In the genomic region with DNA sequence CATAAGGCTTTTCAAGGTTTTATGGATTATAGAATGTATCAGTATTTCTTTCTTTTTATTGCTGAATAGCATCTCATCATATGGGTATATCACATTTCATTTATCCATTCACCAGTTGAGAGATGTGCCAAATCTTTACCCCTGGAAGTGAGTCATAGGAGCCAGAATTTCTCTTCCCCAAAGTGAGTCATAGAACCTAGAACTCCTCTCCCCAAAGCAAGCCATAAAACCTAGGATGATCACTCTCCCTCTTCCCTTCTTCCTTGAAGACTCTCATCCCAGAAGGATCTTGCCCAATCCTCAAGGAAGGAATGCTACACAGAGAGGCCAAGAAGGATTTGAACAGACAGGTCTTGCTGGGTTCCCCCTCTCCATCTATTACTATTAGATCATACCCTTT, we compare ENCODE assay signal across 21 cellular contexts.
DNase-seq lines count a peak whose midpoint lies in the region; FAIRE-seq and TF ChIP-seq lines count a peak whose summit lies in the region.
"Had no signal": no experiment of that assay in that cellular context is flagged by ENCODE, and none has a peak within 500 bp of the region (broad histone marks: within the 10 kb centered on the region; RNA-seq: fewer than 3 reads in every experiment).

No MANE protein-coding gene starts in this region.

- H3K27me3 ChIP-seq in A673 (replicated peaks; ENCODE audit: insufficient read depth, low read depth, low read length, poor library complexity) = peaks cover 31% of the 10 kb centered on the region
- H3K27me3 ChIP-seq: adrenal gland, colonic mucosa, pancreas, upper lobe of right lung had no signal

- no peaks in the 10 kb centered on the region for H3K4me1 Mint-ChIP-seq in glutamatergic neuron (ENCODE audit: low read depth, unreplicated experiment)
- H3K4me1 Mint-ChIP-seq: stimulated activated memory B cell treated with anti-CD40 and anti-IgM and Interleukin-4, amounts not matched to agents 10 μg/mL and 1 μg/mL and 100 μg/mL, for 72 hours had no signal

- DNase-seq in A673 (ENCODE audit: low spot score) (peak; percentile 5), T1000 (lab: John Stamatoyannopoulos, UW) (peak; percentile 14), fibroblast of pulmonary artery (ENCODE audit: low read depth) (peak; percentile 55), activated T-cell treated with anti-CD3 and anti-CD28 coated beads for 4 hours (no peak), GM12891 (ENCODE audit: insufficient read length, low spot score) (no peak), glutamatergic neuron (no peak), OCI-M1 (lab: John Stamatoyannopoulos, UW) (no peak)
- DNase-seq: ACHN; activated CD8-positive, alpha-beta T cell treated with anti-CD3 and anti-CD28 coated beads for 36 hours; adrenal gland; colonic mucosa; NCI-H187 treated with DMSO at 0.1 percent for 48 hours; NCI-H510A treated with DMSO at 0.1 percent for 48 hours; pancreas; SK-N-SH; upper lobe of right lung had no signal

- intact Hi-C loops in A673 (cut with micrococcal nuclease; ENCODE audit: unreplicated experiment) = no loop called here

- no peak for TF ChIP-seq POLR2A in GM12891 (IDR thresholded peaks at IDR 0.05; ENCODE audit: low read depth, low read length)

- H3K9me3 Mint-ChIP-seq in glutamatergic neuron (ENCODE audit: unreplicated experiment) = no peaks in the 10 kb centered on the region
- H3K9me3 Mint-ChIP-seq: activated CD8-positive, alpha-beta T cell treated with anti-CD3 and anti-CD28 coated beads for 36 hours; activated T-helper 1 cell treated with anti-CD3 and anti-CD28 coated beads, Interleukin-12 subunit alpha, Interleukin-12 subunit beta, Interleukin-2, Interleukin-4 antibody, amounts not matched to agents 30 ng/mL and 10 ng/mL and 1 ng/mL, durations not matched to agents 14 hours and 24 hours and 36 hours; stimulated activated memory B cell treated with anti-CD40 and anti-IgM and Interleukin-4, amounts not matched to agents 10 μg/mL and 1 μg/mL and 100 μg/mL, for 72 hours had no signal

- BruUV-seq in A673 (replicated peaks; lab: Mats Ljungman, UMichigan) = no TSS peak

- no peaks in the 10 kb centered on the region for H3K36me3 Mint-ChIP-seq in glutamatergic neuron (ENCODE audit: unreplicated experiment)
- H3K36me3 Mint-ChIP-seq: stimulated activated memory B cell treated with anti-CD40 and anti-IgM and Interleukin-4, amounts not matched to agents 10 μg/mL and 1 μg/mL and 100 μg/mL, for 72 hours had no signal

- H3K4me3 Mint-ChIP-seq in glutamatergic neuron (ENCODE audit: unreplicated experiment) = no peak overlapping the region
- H3K4me3 Mint-ChIP-seq: activated CD8-positive, alpha-beta T cell treated with anti-CD3 and anti-CD28 coated beads for 36 hours; activated T-helper 1 cell treated with anti-CD3 and anti-CD28 coated beads, Interleukin-12 subunit alpha, Interleukin-12 subunit beta, Interleukin-2, Interleukin-4 antibody, amounts not matched to agents 30 ng/mL and 10 ng/mL and 1 ng/mL, durations not matched to agents 14 hours and 24 hours and 36 hours; stimulated activated memory B cell treated with anti-CD40 and anti-IgM and Interleukin-4, amounts not matched to agents 10 μg/mL and 1 μg/mL and 100 μg/mL, for 72 hours had no signal

- CTCF ChIA-PET in A673 (lab: Charles Lee) = no interaction called here
- CTCF ChIA-PET in HEK293 (lab: Yijun Ruan, JAX) = interaction anchor here (0.7 kb wide), 1 partner anchor 130 kb away, joined by 5 read pairs; no protein-coding TSS in a partner anchor

- no peak overlapping the region for H3K27ac ChIP-seq in A673 (ENCODE audit: low read depth, low read length, poor library complexity, severe bottlenecking)
- no peak overlapping the region for H3K27ac ChIP-seq in HEK293 (ENCODE audit: extremely low read depth, low read depth, low read length)
- H3K27ac ChIP-seq: adrenal gland, colonic mucosa, KMS-11, pancreas, upper lobe of right lung had no signal

- POLR2A ChIA-PET in A673 (lab: Charles Lee; ENCODE audit: low non-redundant PET) = no interaction called here
- POLR2A ChIA-PET in HEK293 (lab: Yijun Ruan, JAX) = no interaction called here

- no peak overlapping the region for H3K27ac Mint-ChIP-seq in glutamatergic neuron (ENCODE audit: unreplicated experiment)
- H3K27ac Mint-ChIP-seq: activated CD8-positive, alpha-beta T cell treated with anti-CD3 and anti-CD28 coated beads for 36 hours; activated T-helper 1 cell treated with anti-CD3 and anti-CD28 coated beads, Interleukin-12 subunit alpha, Interleukin-12 subunit beta, Interleukin-2, Interleukin-4 antibody, amounts not matched to agents 30 ng/mL and 10 ng/mL and 1 ng/mL, durations not matched to agents 14 hours and 24 hours and 36 hours; stimulated activated memory B cell treated with anti-CD40 and anti-IgM and Interleukin-4, amounts not matched to agents 10 μg/mL and 1 μg/mL and 100 μg/mL, for 72 hours had no signal

- H3K9me3 ChIP-seq in A673 (ENCODE audit: low read depth, low read length, poor library complexity, severe bottlenecking) = no peaks in the 10 kb centered on the region
- H3K9me3 ChIP-seq in HEK293 (ENCODE audit: control insufficient read depth, insufficient read depth, low read depth, low read length) = no peaks in the 10 kb centered on the region
- H3K9me3 ChIP-seq: adrenal gland, colonic mucosa, pancreas, SK-N-SH, upper lobe of right lung had no signal

- H3K4me1 ChIP-seq in A673 (ENCODE audit: insufficient read depth, low read length, poor library complexity, severe bottlenecking) (no peaks in the 10 kb centered on the region), HEK293 (ENCODE audit: control insufficient read depth, insufficient read depth, low read length) (no peaks in the 10 kb centered on the region)
- H3K4me1 ChIP-seq: adrenal gland, colonic mucosa, pancreas, upper lobe of right lung had no signal

- no peaks in the 10 kb centered on the region for H3K27me3 Mint-ChIP-seq in glutamatergic neuron (ENCODE audit: unreplicated experiment)

- TF ChIP-seq CTCF in A673 (conservative IDR thresholded peaks at IDR 0.05; ENCODE audit: low read depth, low read length) (no peak), HEK293 (tag by site-specific recombination; IDR thresholded peaks at IDR 0.05) (no peak), fibroblast of pulmonary artery (IDR thresholded peaks at IDR 0.05; ENCODE audit: low read length, missing control alignments) (no peak), glutamatergic neuron (IDR thresholded peaks at IDR 0.05; ENCODE audit: partially characterized antibody, unreplicated experiment) (no peak)

- H3K4me3 ChIP-seq in A673 (ENCODE audit: low read depth, low read length, poor library complexity, severe bottlenecking) (no peak overlapping the region), HEK293 (ENCODE audit: low read depth, low read length) (no peak overlapping the region), fibroblast of pulmonary artery (replicated peaks; ENCODE audit: low read depth, low read length) (no peak overlapping the region)
- H3K4me3 ChIP-seq: adrenal gland, colonic mucosa, pancreas, smooth muscle cell, upper lobe of right lung had no signal

- no peak for FAIRE-seq in GM12891 (lab: Jason Lieb, UNC)
- FAIRE-seq: pancreas had no signal

- H3K36me3 ChIP-seq in A673 (ENCODE audit: insufficient read depth, low read length, poor library complexity, severe bottlenecking) (no peaks in the 10 kb centered on the region), HEK293 (ENCODE audit: control insufficient read depth in 2 of 2, insufficient read depth in 1 of 2, low read length in 2 of 2) (no peaks in the 10 kb centered on the region)
- H3K36me3 ChIP-seq: adrenal gland, colonic mucosa, pancreas, upper lobe of right lung had no signal

TF ChIP-seq in HEK293, 187 proteins besides CTCF, POLR2A, EP300 and RAD21 (continues in another document):
- no peak for TF ChIP-seq ZNF426 (tag by site-specific recombination; IDR thresholded peaks at IDR 0.05)
- TF ChIP-seq ZNF843 (tag by site-specific recombination; IDR thresholded peaks at IDR 0.05) = no peak
- no peak for TF ChIP-seq ZNF146 (tag by site-specific recombination; IDR thresholded peaks at IDR 0.05)
- no peak for TF ChIP-seq OVOL3 (tag by site-specific recombination; IDR thresholded peaks at IDR 0.05)
- no peak for TF ChIP-seq HOXA7 (CRISPR knock-in tag; IDR thresholded peaks at IDR 0.05; ENCODE audit: borderline replicate concordance)
- TF ChIP-seq ZNF10 (tag by site-specific recombination; IDR thresholded peaks at IDR 0.05) = no peak
- no peak for TF ChIP-seq ZSCAN30 (tag by site-specific recombination; IDR thresholded peaks at IDR 0.05)
- TF ChIP-seq ZBTB1 (tag by site-specific recombination; IDR thresholded peaks at IDR 0.05) = no peak
- no peak for TF ChIP-seq GLI4 (tag by site-specific recombination; IDR thresholded peaks at IDR 0.05)
- 0 out of 2 replicates have a peak, but pooled peaks have one; percentile 64 for TF ChIP-seq PRDM1 (tag by site-specific recombination; IDR thresholded peaks at IDR 0.05)

TF ChIP-seq in GM12891, 5 proteins besides CTCF, POLR2A, EP300 and RAD21:
- TF ChIP-seq POLR2AphosphoS5 (IDR thresholded peaks at IDR 0.05; ENCODE audit: low read depth, low read length) = no peak
- no peak for TF ChIP-seq POU2F2 (IDR thresholded peaks at IDR 0.05; ENCODE audit: low read depth, low read length)
- TF ChIP-seq TAF1 (IDR thresholded peaks at IDR 0.05; ENCODE audit: low read depth, low read length) = no peak
- TF ChIP-seq PAX5 (IDR thresholded peaks at IDR 0.05; ENCODE audit: insufficient read depth, low read length, severe bottlenecking) = no peak
- no peak for TF ChIP-seq SPI1 (IDR thresholded peaks at IDR 0.05; ENCODE audit: low read depth, low read length)

Comparison
In these comparisons a context has a peak if more than half of its experiments do, and no peak if none do; other contexts are left out.
1. DNase-seq: peak in A673 (single experiment), T1000 (single experiment) and fibroblast of pulmonary artery (single experiment); none in activated T-cell treated with anti-CD3 and anti-CD28 coated beads for 4 hours (single experiment), GM12891 (single experiment), glutamatergic neuron (single experiment) and OCI-M1 (single experiment).